ENCODE assay signal across 15 cellular contexts in genomic region chr11:20501252-20501651, GRCh38.
DNase-seq lines count a peak whose midpoint lies in the region; ATAC-seq and TF ChIP-seq lines count a peak whose summit lies in the region.
"Had no signal": no experiment of that assay in that cellular context is flagged by ENCODE, and none has a peak within 500 bp of the region (broad histone marks: within the 10 kb centered on the region; RNA-seq: fewer than 3 reads in every experiment).

No MANE protein-coding gene starts in this region.

- TF ChIP-seq CTCF in MCF 10A (IDR thresholded peaks at IDR 0.05; ENCODE audit: unreplicated experiment) = no peak
- no peak for TF ChIP-seq CTCF in mammary epithelial cell (conservative IDR thresholded peaks at IDR 0.05 in 1 of 2, IDR thresholded peaks at IDR 0.05 in 1 of 2; ENCODE audit: extremely low read depth in 1 of 2, insufficient read depth in 1 of 2, low read depth in 1 of 2, low read length in 2 of 2)
- TF ChIP-seq CTCF in HCT116 (IDR thresholded peaks at IDR 0.05 in 2 of 3, conservative IDR thresholded peaks at IDR 0.05 in 1 of 3; ENCODE audit: borderline replicate concordance in 1 of 3, insufficient read depth in 1 of 3, low read depth in 2 of 3, low read length in 2 of 3) = no peak
- no peak for TF ChIP-seq CTCF in BE2C (IDR thresholded peaks at IDR 0.05; ENCODE audit: low read depth, low read length)

- H4K20me1 ChIP-seq in mammary epithelial cell (ENCODE audit: insufficient read depth, low read length) (no peaks in the 10 kb centered on the region), HCT116 (ENCODE audit: insufficient read depth) (no peaks in the 10 kb centered on the region)

- RAD21 ChIA-PET in HCT116 (lab: Charles Lee; ENCODE audit: low non-redundant PET in 1 of 2, low total read pairs in 2 of 2, uncharacterized antibody in 2 of 2, unreplicated experiment in 2 of 2) = no interaction called here

- no peak overlapping the region for H3K27ac ChIP-seq in mammary epithelial cell (ENCODE audit: insufficient read depth, low read depth, low read length)
- H3K27ac ChIP-seq in HCT116 (ENCODE audit: low read depth, low read length) = no peak overlapping the region
- H3K27ac ChIP-seq: PC-9, VCaP had no signal

- ATAC-seq in HCT116 = no peak
- peak; percentile 63 for ATAC-seq in HG03442 (IDR thresholded peaks at IDR 0.05; ENCODE audit: unreplicated experiment)
- no peak for ATAC-seq in activated T-cell treated with anti-CD3 and anti-CD28 coated beads, Interleukin-2, amount 50 U/mL, for 4 hours

- in situ Hi-C loops in mammary epithelial cell (cut with MboI; ENCODE audit: low sequenced_read_pairs in 2 of 2) = loop anchor here in 1 of 2 donors (25.0 kb wide), 1 partner anchor 111 kb away; no protein-coding TSS in a partner anchor

- H3K79me2 ChIP-seq in mammary epithelial cell (ENCODE audit: insufficient read depth, low read length) (no peaks in the 10 kb centered on the region), HCT116 (ENCODE audit: insufficient read depth, low read length) (no peaks in the 10 kb centered on the region)

- H3K4me3 ChIP-seq in mammary epithelial cell (replicated peaks in 1 of 3; ENCODE audit: insufficient read depth in 1 of 3, low read depth in 2 of 3, low read length in 3 of 3) (no peak overlapping the region), HCT116 (replicated peaks in 1 of 2; ENCODE audit: low read depth in 1 of 2, low read length in 2 of 2) (no peak overlapping the region), BE2C (ENCODE audit: low read depth, low read length) (no peak overlapping the region)
- H3K4me3 ChIP-seq: PC-9 had no signal

- H3K36me3 Mint-ChIP-seq in MCF 10A (ENCODE audit: insufficient read depth, unreplicated experiment) = peaks cover 44% of the 10 kb centered on the region
- peaks cover 42% of the 10 kb centered on the region for H3K36me3 Mint-ChIP-seq in activated T-cell treated with anti-CD3 and anti-CD28 coated beads, Interleukin-2, amount 50 U/mL, for 4 hours (ENCODE audit: insufficient read depth)

- H3K9me2 ChIP-seq in HCT116 (ENCODE audit: insufficient read depth) = no peaks in the 10 kb centered on the region

- no peaks in the 10 kb centered on the region for H3K27me3 Mint-ChIP-seq in MCF 10A (ENCODE audit: insufficient read depth, unreplicated experiment)
- H3K27me3 Mint-ChIP-seq in activated T-cell treated with anti-CD3 and anti-CD28 coated beads, Interleukin-2, amount 50 U/mL, for 4 hours (ENCODE audit: low read depth) = no peaks in the 10 kb centered on the region
- H3K27me3 Mint-ChIP-seq: activated naive CD8-positive, alpha-beta T cell had no signal

- H3K4me3 Mint-ChIP-seq in MCF 10A (ENCODE audit: unreplicated experiment) = no peak overlapping the region
- H3K4me3 Mint-ChIP-seq in activated T-cell treated with anti-CD3 and anti-CD28 coated beads, Interleukin-2, amount 50 U/mL, for 4 hours = no peak overlapping the region
- H3K4me3 Mint-ChIP-seq: activated naive CD8-positive, alpha-beta T cell had no signal

- H3K9me3 Mint-ChIP-seq in MCF 10A (ENCODE audit: unreplicated experiment) = no peaks in the 10 kb centered on the region
- no peaks in the 10 kb centered on the region for H3K9me3 Mint-ChIP-seq in activated T-cell treated with anti-CD3 and anti-CD28 coated beads, Interleukin-2, amount 50 U/mL, for 4 hours

- POLR2A ChIA-PET in MCF 10A (lab: Yijun Ruan, JAX) (interaction anchor here (0.8 to 1.5 kb wide), 5 partner anchors 11 to 49 kb away, joined by 3 to 5 read pairs (median 3); no protein-coding TSS in a partner anchor), HCT116 (lab: Charles Lee) (no interaction called here)

- intact Hi-C loops in MCF 10A (cut with micrococcal nuclease) = no loop called here
- intact Hi-C loops in mammary epithelial cell (cut with micrococcal nuclease) = no loop called here
- intact Hi-C loops in HCT116 (cut with micrococcal nuclease) = no loop called here

- CTCF ChIA-PET in MCF 10A (lab: Yijun Ruan, JAX) = interaction anchor here (0.6 to 1.5 kb wide), 4 partner anchors 16 to 390 kb away, joined by 3 to 7 read pairs (median 5); no protein-coding TSS in a partner anchor
- CTCF ChIA-PET in mammary epithelial cell (lab: Charles Lee; ENCODE audit: low non-redundant PET) = no interaction called here
- CTCF ChIA-PET in HCT116 (lab: Charles Lee) = no interaction called here

- no peak for TF ChIP-seq POLR2A in HCT116 (IDR thresholded peaks at IDR 0.05; ENCODE audit: borderline replicate concordance, extremely low read depth, insufficient read depth, insufficient read length)

- H3K9ac ChIP-seq in mammary epithelial cell (ENCODE audit: insufficient read depth, low read length) (no peak overlapping the region), HCT116 (ENCODE audit: low read length) (no peak overlapping the region)

- H3K4me1 ChIP-seq in mammary epithelial cell (ENCODE audit: insufficient read depth, low read length) = no peaks in the 10 kb centered on the region
- H3K4me1 ChIP-seq in HCT116 (ENCODE audit: control insufficient read depth in 1 of 2, insufficient read depth in 2 of 2, low read length in 2 of 2) = no peaks in the 10 kb centered on the region
- H3K4me1 ChIP-seq in BE2C = no peaks in the 10 kb centered on the region

- H3K36me3 ChIP-seq in mammary epithelial cell (ENCODE audit: insufficient read depth, low read length) = peaks cover 3% of the 10 kb centered on the region
- H3K36me3 ChIP-seq in HCT116 (ENCODE audit: control insufficient read depth in 1 of 2, insufficient read depth in 2 of 2, low read length in 2 of 2) = no peaks in the 10 kb centered on the region
- H3K36me3 ChIP-seq in BE2C = no peaks in the 10 kb centered on the region

- BruUV-seq in MCF 10A (replicated peaks; lab: Mats Ljungman, UMichigan) (no TSS peak), mammary epithelial cell (replicated peaks; lab: Mats Ljungman, UMichigan) (no TSS peak), HCT116 (replicated peaks; lab: Mats Ljungman, UMichigan) (no TSS peak)

- DNase-seq in MCF 10A (ENCODE audit: unreplicated experiment) (no peak), mammary epithelial cell (no peak), HCT116 (ENCODE audit: low read depth, low spot score) (no peak), NCI-H2029 (lab: John Stamatoyannopoulos, UW) (no peak), Kasumi-1 (lab: John Stamatoyannopoulos, UW) (no peak), BE2C (no peak)
- DNase-seq in activated T-cell treated with anti-CD3 and anti-CD28 coated beads, Interleukin-2, amount 50 U/mL, for 4 hours = no peak
- DNase-seq: caudate nucleus, foreskin melanocyte, mesendoderm, NCI-H446, PC-9 had no signal

- H3K27me3 ChIP-seq in mammary epithelial cell (ENCODE audit: insufficient read depth, low read length) (no peaks in the 10 kb centered on the region), HCT116 (ENCODE audit: insufficient read depth, low read length) (no peaks in the 10 kb centered on the region), BE2C (no peaks in the 10 kb centered on the region)

- no peak overlapping the region for H2AFZ ChIP-seq in mammary epithelial cell (ENCODE audit: low read depth, low read length)
- no peak overlapping the region for H2AFZ ChIP-seq in HCT116 (ENCODE audit: low read depth, low read length, poor library complexity, severe bottlenecking)
- H2AFZ ChIP-seq: PC-9 had no signal

- dilution Hi-C loops in mammary epithelial cell (cut with HindIII; ENCODE audit: low sequenced_read_pairs) = no loop called here

- no peak for TF ChIP-seq RAD21 in HCT116 (IDR thresholded peaks at IDR 0.05; ENCODE audit: low read depth)

- H3K9me3 ChIP-seq in mammary epithelial cell (replicated peaks; ENCODE audit: insufficient read depth, low read length) (no peaks in the 10 kb centered on the region), HCT116 (ENCODE audit: control insufficient read depth in 1 of 2, insufficient read depth in 1 of 2, low read depth in 1 of 2, low read length in 2 of 2) (no peaks in the 10 kb centered on the region), BE2C (no peaks in the 10 kb centered on the region)

- peak overlapping the region; percentile 83 for H3K27ac Mint-ChIP-seq in MCF 10A (ENCODE audit: low read depth, unreplicated experiment)
- H3K27ac Mint-ChIP-seq: activated naive CD8-positive, alpha-beta T cell had no signal

- H3K4me1 Mint-ChIP-seq in MCF 10A (ENCODE audit: insufficient read depth, unreplicated experiment) = peaks cover 12% of the 10 kb centered on the region
- H3K4me1 Mint-ChIP-seq in activated T-cell treated with anti-CD3 and anti-CD28 coated beads, Interleukin-2, amount 50 U/mL, for 4 hours (ENCODE audit: low read depth) = no peaks in the 10 kb centered on the region

- no peak overlapping the region for H3K4me2 ChIP-seq in mammary epithelial cell (ENCODE audit: insufficient read depth, low read depth, low read length)
- H3K4me2 ChIP-seq in HCT116 (ENCODE audit: low read length) = no peak overlapping the region
- H3K4me2 ChIP-seq: PC-9 had no signal

TF ChIP-seq in HCT116, 20 proteins besides CTCF, POLR2A, EP300 and RAD21:
- TF ChIP-seq CEBPB (IDR thresholded peaks at IDR 0.05; ENCODE audit: low read depth) = peak; percentile 57
- no peak for TF ChIP-seq JUND (IDR thresholded peaks at IDR 0.05)
- no peak for TF ChIP-seq EZH2 (IDR thresholded peaks at IDR 0.05)
- TF ChIP-seq SRF (IDR thresholded peaks at IDR 0.05; ENCODE audit: low read depth) = peak; percentile 53; the same call in 1 of the 2 replicates
- TF ChIP-seq EGR1 (IDR thresholded peaks at IDR 0.05; ENCODE audit: low read depth) = no peak
- no peak for TF ChIP-seq FOSL1 (IDR thresholded peaks at IDR 0.05; ENCODE audit: low read depth)
- TF ChIP-seq ELF1 (IDR thresholded peaks at IDR 0.05; ENCODE audit: borderline replicate concordance, low read depth) = no peak
TF ChIP-seq in HCT116: peak in this region for 2.
